ENCODE assay signal across 26 cellular contexts in the genomic region with DNA sequence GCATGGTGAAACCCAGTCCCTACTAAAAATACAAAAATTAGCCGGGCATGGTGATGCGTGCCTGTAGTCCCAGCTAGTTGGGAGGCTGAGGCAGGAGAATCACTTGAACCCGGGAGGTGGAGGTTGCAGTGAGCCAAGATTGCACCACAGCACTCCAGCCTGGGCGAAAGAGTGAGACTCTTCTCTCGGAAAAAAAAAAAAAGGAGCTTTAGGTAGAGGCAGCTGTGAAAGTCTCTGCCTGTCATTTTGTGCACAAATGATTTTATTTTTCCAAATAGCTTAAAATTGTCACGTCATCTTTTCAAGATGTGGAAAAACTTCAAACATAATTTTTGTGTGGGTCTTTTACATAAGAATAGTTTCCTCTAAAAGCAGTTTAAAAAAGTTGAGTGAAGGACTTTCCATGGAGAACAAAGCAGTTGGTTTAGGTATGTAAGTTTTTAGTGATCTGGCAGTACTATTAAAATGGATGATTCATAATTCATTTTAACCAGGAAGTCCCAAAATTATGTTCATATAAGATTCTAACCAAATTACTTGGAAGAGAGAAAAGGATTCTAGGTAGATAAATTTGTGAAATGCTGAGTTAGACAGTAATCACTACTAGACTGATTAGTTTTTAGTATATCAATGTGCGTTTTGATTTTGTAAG. TPM values are rescaled to one million over a fixed set of nuclear protein-coding genes. Genes with fewer than 3 reads are reported as not detected.
DNase-seq lines count a peak whose midpoint lies in the region; ATAC-seq and TF ChIP-seq lines count a peak whose summit lies in the region.
"Had no signal": no experiment of that assay in that cellular context is flagged by ENCODE, and none has a peak within 500 bp of the region (broad histone marks: within the 10 kb centered on the region; RNA-seq: fewer than 3 reads in every experiment).

No MANE protein-coding gene starts in this region.

- H3K4me3 Mint-ChIP-seq in activated naive CD4-positive, alpha-beta T cell treated with anti-CD3 and anti-CD28 coated beads for 36 hours, result no peak overlapping the region
- no peak overlapping the region for H3K4me3 Mint-ChIP-seq in WTC11
- H3K4me3 Mint-ChIP-seq in naive B cell, result peak overlapping the region in 1 of 8 donors; percentile 61
- H3K4me3 Mint-ChIP-seq: type B pancreatic cell had no signal

- H3K4me1 Mint-ChIP-seq in activated naive CD4-positive, alpha-beta T cell treated with anti-CD3 and anti-CD28 coated beads for 36 hours (ENCODE audit: low read depth), result peaks cover 51% of the 10 kb centered on the region
- H3K4me1 Mint-ChIP-seq in WTC11 (peaks cover 13% of the 10 kb centered on the region), naive B cell (peaks cover 38 to 59% (median 57%) of the 10 kb centered on the region in 3 donors)

- peak overlapping the region; percentile 63 for H3K27ac Mint-ChIP-seq in activated naive CD4-positive, alpha-beta T cell treated with anti-CD3 and anti-CD28 coated beads for 36 hours
- H3K27ac Mint-ChIP-seq in WTC11 (peak overlapping the region; percentile 18; the same call in 1 of the 2 replicates), naive B cell (peak overlapping the region in 4 of 6 donors; percentile 16 to 63 (median 56))
- H3K27ac Mint-ChIP-seq: type B pancreatic cell had no signal

- H3K9ac ChIP-seq in HUES48 (ENCODE audit: low read depth, low read length), result no peak overlapping the region
- H3K9ac ChIP-seq: BLaER1 had no signal

- ATAC-seq in WTC11, result no peak
- ATAC-seq in naive B cell (ENCODE audit: low read depth in 2 of 2), result no peak
- no peak for ATAC-seq in HG03025 (IDR thresholded peaks at IDR 0.05; ENCODE audit: low FRiP score, unreplicated experiment)
- no peak for ATAC-seq in HG03565 (IDR thresholded peaks at IDR 0.05; ENCODE audit: unreplicated experiment)
- ATAC-seq: heart right ventricle had no signal

- TF ChIP-seq CTCF in WTC11 (IDR thresholded peaks at IDR 0.05), result no peak

- no peak overlapping the region for H3K4me3 ChIP-seq in HUES48 (ENCODE audit: low read depth, low read length)
- H3K4me3 ChIP-seq: BLaER1, heart right ventricle, lung, pancreas, Peyer's patch, SJSA1, smooth muscle cell had no signal

- CTCF ChIA-PET in activated naive CD4-positive, alpha-beta T cell treated with anti-CD3 and anti-CD28 coated beads for 36 hours (lab: Charles Lee), result interaction anchor here (2.8 kb wide), 1 partner anchor 11 kb away, joined by 7 read pairs; no protein-coding TSS in a partner anchor
- CTCF ChIA-PET in WTC11 (lab: Charles Lee), result interaction anchor here (0.6 to 2.1 kb wide), 3 partner anchors 8 to 97 kb away, joined by 4 to 17 read pairs (median 7); partner anchors contain the start of gene METTL21A

- no peaks in the 10 kb centered on the region for H3K9me3 ChIP-seq in HUES48 (ENCODE audit: control insufficient read depth, insufficient read depth, low read length)
- H3K9me3 ChIP-seq: BLaER1, heart right ventricle, pancreas, Peyer's patch, SJSA1 had no signal

- POLR2A ChIA-PET in WTC11 (lab: Charles Lee), result no interaction called here

- no peak for DNase-seq in activated naive CD4-positive, alpha-beta T cell treated with anti-CD3 and anti-CD28 coated beads for 36 hours
- DNase-seq in activated naive CD4-positive, alpha-beta T cell (lab: John Stamatoyannopoulos, UW), result no peak
- DNase-seq in WTC11 (ENCODE audit: low spot score) (no peak), naive B cell (no peak), NCI-H1436 (lab: John Stamatoyannopoulos, UW) (no peak)
- DNase-seq: effector CD4-positive, alpha-beta T cell; erythroblast; heart right ventricle; NCI-H1092; NCI-H187; NCI-H2171; NCI-H510A treated with DMSO at 0.1 percent for 48 hours; pancreas; stimulated activated CD4-positive, alpha-beta T cell treated with anti-CD3 and anti-CD28 coated beads, Interleukin-1b, Interleukin-23, amount 100 ng/mL, for 48 hours; stimulated activated CD8-positive, alpha-beta memory T cell treated with anti-CD3 and anti-CD28 coated beads, Interleukin-4, amount 100 ng/mL, for 48 hours; T-helper 1 cell had no signal

- H3K9me3 Mint-ChIP-seq in activated naive CD4-positive, alpha-beta T cell treated with anti-CD3 and anti-CD28 coated beads for 36 hours, result no peaks in the 10 kb centered on the region
- H3K9me3 Mint-ChIP-seq in WTC11, result no peaks in the 10 kb centered on the region
- no peaks in the 10 kb centered on the region for H3K9me3 Mint-ChIP-seq in naive B cell
- H3K9me3 Mint-ChIP-seq: IgD-negative memory B cell, type B pancreatic cell had no signal

- intact Hi-C loops in activated naive CD4-positive, alpha-beta T cell treated with anti-CD3 and anti-CD28 coated beads for 36 hours (cut with micrococcal nuclease), result no loop called here

- no peaks in the 10 kb centered on the region for H3K36me3 Mint-ChIP-seq in activated naive CD4-positive, alpha-beta T cell treated with anti-CD3 and anti-CD28 coated beads for 36 hours (ENCODE audit: low read depth)
- H3K36me3 Mint-ChIP-seq in WTC11 (no peaks in the 10 kb centered on the region), naive B cell (no peaks in the 10 kb centered on the region)

- no peaks in the 10 kb centered on the region for H3K27me3 ChIP-seq in HUES48 (ENCODE audit: control insufficient read depth, insufficient read depth, low read length)
- H3K27me3 ChIP-seq: BLaER1, heart right ventricle, pancreas, Peyer's patch, SJSA1 had no signal

- no peaks in the 10 kb centered on the region for H3K27me3 Mint-ChIP-seq in activated naive CD4-positive, alpha-beta T cell treated with anti-CD3 and anti-CD28 coated beads for 36 hours (ENCODE audit: low read depth)
- no peaks in the 10 kb centered on the region for H3K27me3 Mint-ChIP-seq in WTC11 (ENCODE audit: low read depth)
- no peaks in the 10 kb centered on the region for H3K27me3 Mint-ChIP-seq in naive B cell
- H3K27me3 Mint-ChIP-seq: IgD-negative memory B cell, type B pancreatic cell had no signal

- H3K4me1 ChIP-seq in HUES48 (ENCODE audit: control insufficient read depth, insufficient read depth, low read length), result no peaks in the 10 kb centered on the region

- H3K36me3 ChIP-seq in HUES48 (ENCODE audit: control insufficient read depth, insufficient read depth, low read length), result peaks cover 16% of the 10 kb centered on the region; the same call in 1 of the 2 replicates
- H3K36me3 ChIP-seq: pancreas, Peyer's patch, SJSA1 had no signal

- H3K27ac ChIP-seq in HUES48 (ENCODE audit: low read depth, low read length), result peak overlapping the region; percentile 21
- H3K27ac ChIP-seq: BLaER1, heart right ventricle, pancreas, Peyer's patch, SJSA1 had no signal

TF ChIP-seq in WTC11, 78 proteins besides CTCF, POLR2A, EP300 and RAD21 (continues in another document):
- TF ChIP-seq MXD4 (CRISPR knock-in tag; IDR thresholded peaks at IDR 0.05; ENCODE audit: borderline replicate concordance) (no peak), ZNF138 (CRISPR knock-in tag; conservative IDR thresholded peaks at IDR 0.05) (no peak), AR (CRISPR knock-in tag; IDR thresholded peaks at IDR 0.05) (no peak), ESRRA (CRISPR knock-in tag; IDR thresholded peaks at IDR 0.05; ENCODE audit: borderline replicate concordance) (no peak), JAZF1 (CRISPR knock-in tag; IDR thresholded peaks at IDR 0.05) (no peak)
- TF ChIP-seq, protein P1, sequence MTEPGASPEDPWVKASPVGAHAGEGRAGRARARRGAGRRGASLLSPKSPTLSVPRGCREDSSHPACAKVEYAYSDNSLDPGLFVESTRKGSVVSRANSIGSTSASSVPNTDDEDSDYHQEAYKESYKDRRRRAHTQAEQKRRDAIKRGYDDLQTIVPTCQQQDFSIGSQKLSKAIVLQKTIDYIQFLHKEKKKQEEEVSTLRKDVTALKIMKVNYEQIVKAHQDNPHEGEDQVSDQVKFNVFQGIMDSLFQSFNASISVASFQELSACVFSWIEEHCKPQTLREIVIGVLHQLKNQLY (CRISPR knock-in tag; IDR thresholded peaks at IDR 0.05), result no peak

RNA-seq across cellular contexts. Expression of gene CCNYL1, which starts 11.5 kb away (rescaled TPM):
- total RNA-seq in activated naive CD4-positive, alpha-beta T cell treated with anti-CD3 and anti-CD28 coated beads for 36 hours, result 1 to 10 TPM; 2.5 to 2.7 TPM
- 26.6 to 31.6 TPM (median 28.1 TPM) in 3 replicates for total RNA-seq in WTC11 (2021)
- 1 to 10 TPM in 5 of 6 donors, under 1 TPM in 1; 0.91 to 4.7 (median 3.3) TPM for polyA plus RNA-seq in naive B cell (ENCODE audit: low read depth in 6 of 6)

RNA-seq across cellular contexts. Expression of gene FZD5, which starts 46.8 kb away (rescaled TPM):
- total RNA-seq in activated naive CD4-positive, alpha-beta T cell treated with anti-CD3 and anti-CD28 coated beads for 36 hours, result 1 to 10 TPM; 1.5 to 1.7 TPM
- 52.8 to 103 TPM (median 53.7 TPM) in 3 replicates for total RNA-seq in WTC11 (2021)
- polyA plus RNA-seq in naive B cell (ENCODE audit: low read depth in 6 of 6), result under 1 TPM; 0.05 to 0.39 (median 0.11) TPM

Comparison
In these comparisons a context has a peak if more than half of its experiments do, and no peak if none do; other contexts are left out.
1. RNA of gene FZD5, which starts 46.8 kb away (total RNA-seq): 52.8 to 103 TPM in WTC11; 1.5 to 1.7 TPM in activated naive CD4-positive, alpha-beta T cell treated with anti-CD3 and anti-CD28 coated beads for 36 hours; every median in the first group is over 10 times any median in the second.
2. Peak in every context shown above with its lines, with median percentiles within 50 percentile points of each other: H3K27ac Mint-ChIP-seq.